18 cellular contexts compared by ENCODE assay signal in the genomic region with DNA sequence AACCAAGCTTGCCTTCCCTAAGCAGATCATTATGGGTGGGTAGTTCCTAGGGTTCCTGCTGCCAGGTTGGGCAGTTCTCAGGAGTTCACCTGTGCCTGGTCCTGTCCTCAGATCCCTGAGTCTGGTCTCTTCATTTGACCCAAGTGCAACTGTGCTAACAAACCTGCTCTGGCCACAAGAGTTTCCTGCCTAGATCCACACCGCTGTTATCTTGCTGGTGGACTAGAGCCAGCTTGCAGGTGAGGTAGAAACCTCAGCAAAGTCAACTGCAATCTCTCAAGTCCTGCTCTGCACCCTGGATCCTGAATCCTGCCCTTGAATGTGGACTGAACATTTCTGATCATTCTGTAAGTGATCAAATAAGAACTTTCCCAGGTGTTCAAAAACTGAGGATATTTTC.
A peak's percentile ranks its signal among the peaks of the same experiment; 100 is the strongest.
DNase-seq lines count a peak whose midpoint lies in the region; ATAC-seq, FAIRE-seq and TF ChIP-seq lines count a peak whose summit lies in the region.
"Had no signal": no experiment of that assay in that cellular context is flagged by ENCODE, and none has a peak within 500 bp of the region (broad histone marks: within the 10 kb centered on the region; RNA-seq: fewer than 3 reads in every experiment).

No MANE protein-coding gene starts in this region.

- no peaks in the 10 kb centered on the region for H3K27me3 ChIP-seq in mammary epithelial cell (ENCODE audit: insufficient read depth, low read length)
- peaks cover 0 to 7% of the 10 kb centered on the region in 2 donors for H3K27me3 ChIP-seq in breast epithelium
- H3K27me3 ChIP-seq in astrocyte (ENCODE audit: insufficient read depth, low read length) = no peaks in the 10 kb centered on the region
- no peaks in the 10 kb centered on the region for H3K27me3 ChIP-seq in mesendoderm (ENCODE audit: insufficient read depth, low read length, poor library complexity)
- no peaks in the 10 kb centered on the region for H3K27me3 ChIP-seq in MM.1S (replicated peaks; ENCODE audit: insufficient read depth, low read length)

- no peaks in the 10 kb centered on the region for H3K79me2 ChIP-seq in mammary epithelial cell (ENCODE audit: insufficient read depth, low read length)
- H3K79me2 ChIP-seq in astrocyte (ENCODE audit: insufficient read depth, low read length) = no peaks in the 10 kb centered on the region
- no peaks in the 10 kb centered on the region for H3K79me2 ChIP-seq in mesendoderm (ENCODE audit: control insufficient read depth, insufficient read depth, low read length)
- no peaks in the 10 kb centered on the region for H3K79me2 ChIP-seq in MM.1S (ENCODE audit: low read length)

- H2AFZ ChIP-seq in mammary epithelial cell (ENCODE audit: low read depth, low read length) = no peak overlapping the region
- H2AFZ ChIP-seq in astrocyte (ENCODE audit: low read depth, low read length) = no peak overlapping the region
- H2AFZ ChIP-seq in MM.1S (ENCODE audit: low read length) = no peak overlapping the region

- peaks cover 11% of the 10 kb centered on the region for H3K4me1 Mint-ChIP-seq in astrocyte (ENCODE audit: low read depth, unreplicated experiment)
- H3K4me1 Mint-ChIP-seq: B cell had no signal

- no peaks in the 10 kb centered on the region for H3K9me2 ChIP-seq in MM.1S (replicated peaks; ENCODE audit: insufficient read depth, low read length)

- 82% methylated on average over 1 of the region's 1 CpG for WGBS in mammary epithelial cell (ENCODE audit: low coverage, missing lambda C conversion rate)
- no CpG with 5 or more reads among the region's 1 CpG for WGBS in mesendoderm (ENCODE audit: extremely low coverage, insufficient coverage, low lambda C conversion rate)

- H3K36me3 ChIP-seq in mammary epithelial cell (ENCODE audit: insufficient read depth, low read length) (no peaks in the 10 kb centered on the region), breast epithelium (no peaks in the 10 kb centered on the region), astrocyte (ENCODE audit: insufficient read depth, low read length) (no peaks in the 10 kb centered on the region), mesendoderm (ENCODE audit: control insufficient read depth, insufficient read depth, low read length) (no peaks in the 10 kb centered on the region), MM.1S (replicated peaks; ENCODE audit: insufficient read depth, low read length) (no peaks in the 10 kb centered on the region)

- H3K27ac Mint-ChIP-seq in astrocyte (ENCODE audit: unreplicated experiment) = peak overlapping the region; percentile 42
- H3K27ac Mint-ChIP-seq: B cell had no signal

- no peak for DNase-seq in mammary epithelial cell
- no peak for DNase-seq in breast epithelium (ENCODE audit: low spot score in 2 of 2)
- no peak for DNase-seq in astrocyte (ENCODE audit: low read depth)
- no peak for DNase-seq in mesendoderm
- no peak for DNase-seq in MM.1S
- no peak for DNase-seq in stimulated activated CD4-positive, alpha-beta T cell treated with anti-CD3 and anti-CD28 coated beads, Interleukin-4, amount 100 ng/mL, for 4 hours
- DNase-seq in HuH-7.5 (ENCODE audit: low spot score) = no peak
- DNase-seq: GDM1, GOT3, KBM-7, NCI-H1417 treated with DMSO at 0.1 percent for 48 hours, NCI-H187 treated with DMSO at 0.1 percent for 48 hours, NCI-H2227 treated with DMSO at 0.1 percent for 48 hours, NCI-H510A treated with DMSO at 0.1 percent for 48 hours, NCI-H82 had no signal

- no peaks in the 10 kb centered on the region for H3K36me3 Mint-ChIP-seq in astrocyte (ENCODE audit: low read depth, unreplicated experiment)

- peak overlapping the region; percentile 47 for H3K4me2 ChIP-seq in mammary epithelial cell (ENCODE audit: insufficient read depth, low read depth, low read length)
- H3K4me2 ChIP-seq in astrocyte (ENCODE audit: low read length) = peak overlapping the region; percentile 60
- no peak overlapping the region for H3K4me2 ChIP-seq in mesendoderm (ENCODE audit: low read length)
- no peak overlapping the region for H3K4me2 ChIP-seq in MM.1S (ENCODE audit: low read depth, low read length)

- H3K9me3 Mint-ChIP-seq in astrocyte (ENCODE audit: unreplicated experiment) = no peaks in the 10 kb centered on the region

- no peak for ATAC-seq in GM18511 (IDR thresholded peaks at IDR 0.05; ENCODE audit: unreplicated experiment)

- H3K9ac ChIP-seq in mammary epithelial cell (ENCODE audit: insufficient read depth, low read length) (no peak overlapping the region), astrocyte (ENCODE audit: low read length) (no peak overlapping the region), mesendoderm (ENCODE audit: low read length) (no peak overlapping the region), MM.1S (ENCODE audit: low read length) (no peak overlapping the region)

- H3K4ac ChIP-seq in mesendoderm (ENCODE audit: low read depth, low read length) = no peak overlapping the region

- no peaks in the 10 kb centered on the region for H4K20me1 ChIP-seq in mammary epithelial cell (ENCODE audit: insufficient read depth, low read length)
- no peaks in the 10 kb centered on the region for H4K20me1 ChIP-seq in astrocyte (ENCODE audit: insufficient read depth, low read length)
- no peaks in the 10 kb centered on the region for H4K20me1 ChIP-seq in MM.1S (ENCODE audit: insufficient read depth, low read length)

- H2AK5ac ChIP-seq in mesendoderm (ENCODE audit: low read length) = no peak overlapping the region

- H3K56ac ChIP-seq in mesendoderm (ENCODE audit: low read length) = no peak overlapping the region

- no peaks in the 10 kb centered on the region for H3K79me1 ChIP-seq in mesendoderm (ENCODE audit: low read length)

- peak overlapping the region; percentile 51 for H3K18ac ChIP-seq in mesendoderm (ENCODE audit: low read length)

- no peak overlapping the region for H3K4me3 Mint-ChIP-seq in astrocyte (ENCODE audit: unreplicated experiment)
- H3K4me3 Mint-ChIP-seq: B cell had no signal

- no peak for TF ChIP-seq CTCF in mammary epithelial cell (conservative IDR thresholded peaks at IDR 0.05 in 1 of 2, IDR thresholded peaks at IDR 0.05 in 1 of 2; ENCODE audit: extremely low read depth in 1 of 2, insufficient read depth in 1 of 2, low read depth in 1 of 2, low read length in 2 of 2)
- no peak for TF ChIP-seq CTCF in breast epithelium (IDR thresholded peaks at IDR 0.05)
- no peak for TF ChIP-seq CTCF in astrocyte (IDR thresholded peaks at IDR 0.05; ENCODE audit: insufficient read depth, low read depth, low read length)
- no peak for TF ChIP-seq CTCF in MM.1S (IDR thresholded peaks at IDR 0.05; ENCODE audit: low read length)

- no peak overlapping the region for H3K27ac ChIP-seq in mammary epithelial cell (ENCODE audit: insufficient read depth, low read depth, low read length)
- no peak overlapping the region for H3K27ac ChIP-seq in breast epithelium
- peak overlapping the region; percentile 30 for H3K27ac ChIP-seq in astrocyte (ENCODE audit: low read depth, low read length)
- no peak overlapping the region for H3K27ac ChIP-seq in mesendoderm (ENCODE audit: low read depth, low read length)
- no peak overlapping the region for H3K27ac ChIP-seq in MM.1S (ENCODE audit: low read length)
- H3K27ac ChIP-seq: RWPE1 had no signal

- no peaks in the 10 kb centered on the region for H3F3A ChIP-seq in MM.1S (ENCODE audit: insufficient read depth, low read length)

- FAIRE-seq in astrocyte (lab: Jason Lieb, UNC) = no peak

- in situ Hi-C loops in mammary epithelial cell (cut with MboI; ENCODE audit: low sequenced_read_pairs in 2 of 2) = no loop called here

- no peak overlapping the region for H2BK15ac ChIP-seq in mesendoderm (replicated peaks; ENCODE audit: low read depth)

- H4K8ac ChIP-seq in mesendoderm (ENCODE audit: low read depth, low read length) = no peak overlapping the region

- CTCF ChIA-PET in mammary epithelial cell (lab: Charles Lee; ENCODE audit: low non-redundant PET) = no interaction called here

- dilution Hi-C loops in mammary epithelial cell (cut with HindIII; ENCODE audit: low sequenced_read_pairs) = no loop called here

- peaks cover 25% of the 10 kb centered on the region for H3K4me1 ChIP-seq in mammary epithelial cell (ENCODE audit: insufficient read depth, low read length)
- H3K4me1 ChIP-seq in breast epithelium = no peaks in the 10 kb centered on the region
- H3K4me1 ChIP-seq in astrocyte (ENCODE audit: insufficient read depth, low read length) = peaks cover 24% of the 10 kb centered on the region
- H3K4me1 ChIP-seq in mesendoderm (ENCODE audit: control insufficient read depth, low read depth, low read length) = no peaks in the 10 kb centered on the region
- no peaks in the 10 kb centered on the region for H3K4me1 ChIP-seq in MM.1S (ENCODE audit: low read length)

- no peak for TF ChIP-seq POLR2A in breast epithelium (IDR thresholded peaks at IDR 0.05)

- H3K9me3 ChIP-seq in mammary epithelial cell (replicated peaks; ENCODE audit: insufficient read depth, low read length) (no peaks in the 10 kb centered on the region), breast epithelium (no peaks in the 10 kb centered on the region), astrocyte (ENCODE audit: insufficient read depth, low read depth, low read length) (no peaks in the 10 kb centered on the region), MM.1S (replicated peaks; ENCODE audit: insufficient read depth, low read length) (no peaks in the 10 kb centered on the region)

- TSS peak; percentile 89 for BruUV-seq in mammary epithelial cell (replicated peaks; lab: Mats Ljungman, UMichigan)

- no peak overlapping the region for H3K4me3 ChIP-seq in mammary epithelial cell (replicated peaks in 1 of 3; ENCODE audit: insufficient read depth in 1 of 3, low read depth in 2 of 3, low read length in 3 of 3)
- no peak overlapping the region for H3K4me3 ChIP-seq in breast epithelium
- no peak overlapping the region for H3K4me3 ChIP-seq in astrocyte (ENCODE audit: insufficient read depth, low read depth, low read length)
- no peak overlapping the region for H3K4me3 ChIP-seq in mesendoderm (ENCODE audit: low read length)
- H3K4me3 ChIP-seq in MM.1S (ENCODE audit: low read length) = no peak overlapping the region

- H2BK5ac ChIP-seq in mesendoderm (ENCODE audit: low read length) = no peak overlapping the region

- peaks cover 2% of the 10 kb centered on the region for H3K27me3 Mint-ChIP-seq in astrocyte (ENCODE audit: low read depth, unreplicated experiment)

- no peak overlapping the region for H3K23ac ChIP-seq in mesendoderm (ENCODE audit: low read length)

- intact Hi-C loops in mammary epithelial cell (cut with micrococcal nuclease) (no loop called here), breast epithelium (cut with DNase I; ENCODE audit: low total_unique reads) (no loop called here)

- no peak overlapping the region for H2BK120ac ChIP-seq in mesendoderm (ENCODE audit: low read depth, low read length)

- H4K5ac ChIP-seq in mesendoderm (ENCODE audit: low read length) = no peak overlapping the region

Comparison
In these comparisons a context has a peak if more than half of its experiments do, and no peak if none do; other contexts are left out.
1. H3K4me2 ChIP-seq: peak in mammary epithelial cell (single experiment) and astrocyte (single experiment); none in mesendoderm (single experiment) and MM.1S (single experiment).